ENCODE assay signal across 9 cellular contexts in the genomic region with DNA sequence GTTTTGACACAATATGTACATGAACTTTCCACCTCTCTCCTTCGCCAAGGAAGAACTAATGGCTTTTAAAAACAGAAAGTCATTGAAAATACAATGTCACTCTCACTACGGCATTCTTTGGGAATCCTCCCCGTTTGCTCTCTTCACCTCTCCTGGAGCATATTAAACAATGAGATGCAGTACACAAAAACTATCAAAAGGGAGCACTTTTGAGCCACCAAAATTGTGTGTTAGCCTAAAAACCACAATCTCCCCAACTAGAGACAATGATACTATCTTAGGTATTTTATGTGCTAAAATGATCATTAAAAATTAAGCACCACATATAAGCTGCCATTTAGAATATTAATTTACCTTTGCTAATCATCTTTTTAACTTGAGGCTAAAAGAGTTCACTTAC.
DNase-seq lines count a peak whose midpoint lies in the region; TF ChIP-seq lines count a peak whose summit lies in the region.
"Had no signal": no experiment of that assay in that cellular context is flagged by ENCODE, and none has a peak within 500 bp of the region (broad histone marks: within the 10 kb centered on the region; RNA-seq: fewer than 3 reads in every experiment).

No MANE protein-coding gene starts in this region.

- H3K27ac Mint-ChIP-seq in activated T-helper 2 cell treated with anti-CD3 and anti-CD28 coated beads, Interferon-gamma antibody, Interleukin-2, Interleukin-4, amounts not matched to agents 10 μg/mL and 5 μg/mL and 100 μg/mL, durations not matched to agents 14 hours and 24 hours and 36 hours, result no peak overlapping the region

- H4K5ac ChIP-seq in mesendoderm (ENCODE audit: low read length), result no peak overlapping the region

- no peak overlapping the region for H3K56ac ChIP-seq in mesendoderm (ENCODE audit: low read length)

- no peaks in the 10 kb centered on the region for H3K27me3 Mint-ChIP-seq in activated T-helper 2 cell treated with anti-CD3 and anti-CD28 coated beads, Interferon-gamma antibody, Interleukin-2, Interleukin-4, amounts not matched to agents 10 μg/mL and 5 μg/mL and 100 μg/mL, durations not matched to agents 14 hours and 24 hours and 36 hours (ENCODE audit: low read depth)

- H2BK120ac ChIP-seq in mesendoderm (ENCODE audit: low read depth, low read length), result no peak overlapping the region

- no peaks in the 10 kb centered on the region for H3K9me3 Mint-ChIP-seq in activated T-helper 2 cell treated with anti-CD3 and anti-CD28 coated beads, Interferon-gamma antibody, Interleukin-2, Interleukin-4, amounts not matched to agents 10 μg/mL and 5 μg/mL and 100 μg/mL, durations not matched to agents 14 hours and 24 hours and 36 hours

- H3K18ac ChIP-seq in mesendoderm (ENCODE audit: low read length), result no peak overlapping the region

- intact Hi-C loops in activated T-helper 2 cell treated with anti-CD3 and anti-CD28 coated beads, Interferon-gamma antibody, Interleukin-2, Interleukin-4, amounts not matched to agents 10 μg/mL and 5 μg/mL and 100 μg/mL, durations not matched to agents 14 hours and 24 hours and 36 hours (cut with micrococcal nuclease), result no loop called here

- H4K8ac ChIP-seq in mesendoderm (ENCODE audit: low read depth, low read length), result no peak overlapping the region

- H3K4me2 ChIP-seq in mesendoderm (ENCODE audit: low read length), result no peak overlapping the region
- H3K4me2 ChIP-seq: BLaER1 treated with 17β-estradiol and CSF1 and Interleukin-3, amounts not matched to agents 10 nM and 100 nM had no signal

- H3K9ac ChIP-seq in mesendoderm (ENCODE audit: low read length), result no peak overlapping the region
- H3K9ac ChIP-seq: BLaER1 treated with 17β-estradiol and CSF1 and Interleukin-3, amounts not matched to agents 10 nM and 100 nM had no signal

- H3K9me3 ChIP-seq in WERI-Rb-1 (ENCODE audit: severe bottlenecking) (no peaks in the 10 kb centered on the region), MG63 (no peaks in the 10 kb centered on the region)
- H3K9me3 ChIP-seq: BLaER1 treated with 17β-estradiol and CSF1 and Interleukin-3, amounts not matched to agents 10 nM and 100 nM had no signal

- no peaks in the 10 kb centered on the region for H3K79me2 ChIP-seq in mesendoderm (ENCODE audit: control insufficient read depth, insufficient read depth, low read length)

- H3K79me1 ChIP-seq in mesendoderm (ENCODE audit: low read length), result no peaks in the 10 kb centered on the region

- H3K36me3 Mint-ChIP-seq in activated T-helper 2 cell treated with anti-CD3 and anti-CD28 coated beads, Interferon-gamma antibody, Interleukin-2, Interleukin-4, amounts not matched to agents 10 μg/mL and 5 μg/mL and 100 μg/mL, durations not matched to agents 14 hours and 24 hours and 36 hours (ENCODE audit: low read depth), result no peaks in the 10 kb centered on the region

- H3K27ac ChIP-seq in WERI-Rb-1 (no peak overlapping the region), mesendoderm (ENCODE audit: low read depth, low read length) (no peak overlapping the region)
- H3K27ac ChIP-seq: BLaER1 treated with 17β-estradiol and CSF1 and Interleukin-3, amounts not matched to agents 10 nM and 100 nM had no signal

- H3K36me3 ChIP-seq in WERI-Rb-1, result no peaks in the 10 kb centered on the region
- H3K36me3 ChIP-seq in mesendoderm (ENCODE audit: control insufficient read depth, insufficient read depth, low read length), result no peaks in the 10 kb centered on the region
- no peaks in the 10 kb centered on the region for H3K36me3 ChIP-seq in MG63
- H3K36me3 ChIP-seq: BLaER1 treated with 17β-estradiol and CSF1 and Interleukin-3, amounts not matched to agents 10 nM and 100 nM had no signal

- H2BK5ac ChIP-seq in mesendoderm (ENCODE audit: low read length), result no peak overlapping the region

- H3K4me3 Mint-ChIP-seq in activated T-helper 2 cell treated with anti-CD3 and anti-CD28 coated beads, Interferon-gamma antibody, Interleukin-2, Interleukin-4, amounts not matched to agents 10 μg/mL and 5 μg/mL and 100 μg/mL, durations not matched to agents 14 hours and 24 hours and 36 hours (ENCODE audit: low read depth), result no peak overlapping the region

- TF ChIP-seq CTCF in WERI-Rb-1 (IDR thresholded peaks at IDR 0.05; ENCODE audit: low read depth, low read length), result peak; percentile 58

- H3K4me1 ChIP-seq in mesendoderm (ENCODE audit: control insufficient read depth, low read depth, low read length), result peaks cover 2% of the 10 kb centered on the region
- H3K4me1 ChIP-seq: BLaER1 treated with 17β-estradiol and CSF1 and Interleukin-3, amounts not matched to agents 10 nM and 100 nM had no signal

- H3K4ac ChIP-seq in mesendoderm (ENCODE audit: low read depth, low read length), result no peak overlapping the region

- DNase-seq in NCI-H2196 (lab: John Stamatoyannopoulos, UW; ENCODE audit: unreplicated experiment) (peak; percentile 18), NCI-H2196 treated with DMSO at 0.1 percent for 48 hours (lab: John Stamatoyannopoulos, UW; ENCODE audit: unreplicated experiment) (no peak), LHCN-M2 (ENCODE audit: low read depth) (peak; percentile 30), WERI-Rb-1 (no peak), mesendoderm (peak; percentile 66), MG63 (no peak), T1000 (lab: John Stamatoyannopoulos, UW) (no peak)
- no peak for DNase-seq in activated T-helper 2 cell treated with anti-CD3 and anti-CD28 coated beads, Interferon-gamma antibody, Interleukin-2, Interleukin-4, amounts not matched to agents 10 μg/mL and 5 μg/mL and 100 μg/mL, durations not matched to agents 14 hours and 24 hours and 36 hours (ENCODE audit: low spot score)

- H2BK15ac ChIP-seq in mesendoderm (replicated peaks; ENCODE audit: low read depth), result no peak overlapping the region

- H3K27me3 ChIP-seq in WERI-Rb-1 (ENCODE audit: insufficient read depth, low read depth, severe bottlenecking), result no peaks in the 10 kb centered on the region
- no peaks in the 10 kb centered on the region for H3K27me3 ChIP-seq in mesendoderm (ENCODE audit: insufficient read depth, low read length, poor library complexity)
- H3K27me3 ChIP-seq in MG63, result no peaks in the 10 kb centered on the region
- H3K27me3 ChIP-seq: BLaER1 treated with 17β-estradiol and CSF1 and Interleukin-3, amounts not matched to agents 10 nM and 100 nM had no signal

- H3K4me1 Mint-ChIP-seq in activated T-helper 2 cell treated with anti-CD3 and anti-CD28 coated beads, Interferon-gamma antibody, Interleukin-2, Interleukin-4, amounts not matched to agents 10 μg/mL and 5 μg/mL and 100 μg/mL, durations not matched to agents 14 hours and 24 hours and 36 hours (ENCODE audit: low read depth), result no peaks in the 10 kb centered on the region

- H3K4me3 ChIP-seq in WERI-Rb-1 (ENCODE audit: low read depth, low read length), result no peak overlapping the region
- H3K4me3 ChIP-seq in mesendoderm (ENCODE audit: low read length), result no peak overlapping the region
- no peak overlapping the region for H3K4me3 ChIP-seq in MG63
- H3K4me3 ChIP-seq: BLaER1 treated with 17β-estradiol and CSF1 and Interleukin-3, amounts not matched to agents 10 nM and 100 nM had no signal

- no peak overlapping the region for H3K23ac ChIP-seq in mesendoderm (ENCODE audit: low read length)

- no peak overlapping the region for H2AK5ac ChIP-seq in mesendoderm (ENCODE audit: low read length)

- no CpG with 5 or more reads among the region's 3 CpGs for WGBS in mesendoderm (ENCODE audit: extremely low coverage, insufficient coverage, low lambda C conversion rate)

Comparison
In these comparisons a context has a peak if more than half of its experiments do, and no peak if none do; other contexts are left out.
1. DNase-seq: peak in NCI-H2196 (single experiment), LHCN-M2 (single experiment) and mesendoderm (single experiment); none in NCI-H2196 treated with DMSO at 0.1 percent for 48 hours (single experiment), WERI-Rb-1 (single experiment), MG63 (single experiment), activated T-helper 2 cell treated with anti-CD3 and anti-CD28 coated beads, Interferon-gamma antibody, Interleukin-2, Interleukin-4, amounts not matched to agents 10 μg/mL and 5 μg/mL and 100 μg/mL, durations not matched to agents 14 hours and 24 hours and 36 hours (single experiment) and T1000 (single experiment).